ENCODE assay signal across 15 cellular contexts in the genomic region with DNA sequence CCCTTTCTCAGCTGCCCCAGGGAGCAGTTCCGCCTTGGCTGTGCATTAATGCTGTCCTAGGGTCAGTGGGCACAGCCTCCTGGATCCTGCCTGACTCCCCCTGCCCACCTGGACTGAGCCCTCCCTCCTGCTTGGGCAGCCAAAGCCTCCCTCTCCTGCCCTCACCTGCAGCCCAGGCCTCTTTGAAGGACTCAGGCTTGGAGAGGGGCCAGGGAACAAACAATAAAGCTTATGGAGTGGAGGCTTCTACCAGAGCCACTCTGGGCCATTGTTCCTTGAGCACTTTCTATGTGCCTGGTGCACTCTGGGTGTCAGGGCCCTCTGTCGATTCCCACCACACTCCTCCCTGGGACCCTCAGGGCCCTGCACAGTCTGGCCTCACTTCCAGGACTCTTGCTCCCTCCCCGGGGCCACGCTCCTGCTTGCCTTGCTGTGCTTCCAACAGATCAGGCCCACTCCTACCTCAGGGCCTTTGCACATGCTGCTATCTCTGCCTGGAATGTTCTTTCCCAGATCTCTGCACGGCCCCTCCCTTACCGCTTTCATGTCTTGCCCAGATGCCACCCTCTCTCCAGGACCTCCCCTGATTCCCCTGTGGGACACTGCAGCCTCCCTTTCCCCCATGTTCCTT.
"Had no signal": no experiment of that assay in that cellular context is flagged by ENCODE, and none has a peak within 500 bp of the region (broad histone marks: within the 10 kb centered on the region; RNA-seq: fewer than 3 reads in every experiment).

No MANE protein-coding gene starts in this region.

- H3K4me3 ChIP-seq: cardiac muscle cell, smooth muscle cell had no signal

- H3K27ac Mint-ChIP-seq: activated naive CD8-positive, alpha-beta T cell treated with anti-CD3 and anti-CD28 coated beads, Interleukin-2, amount 50 U/mL, for 24 hours; activated T-helper 17 cell treated with anti-CD3 and anti-CD28 coated beads, Interleukin-2, amount 50 U/mL, for 72 hours had no signal

- H3K4me1 Mint-ChIP-seq: activated T-helper 17 cell treated with anti-CD3 and anti-CD28 coated beads, Interleukin-2, amount 50 U/mL, for 72 hours had no signal

- H3K36me3 ChIP-seq: cardiac muscle cell had no signal

- H3K27ac ChIP-seq: cardiac muscle cell, parathyroid adenoma, VCaP had no signal

- H2AFZ ChIP-seq: parathyroid adenoma had no signal

- DNase-seq: activated CD4-positive, alpha-beta T cell treated with anti-CD3 and anti-CD28 coated beads, Interleukin-2, amount 50 U/mL, for 48 hours; activated naive CD4-positive, alpha-beta T cell treated with Interleukin-2 at 50 U/mL for 16 hours; activated naive CD8-positive, alpha-beta T cell treated with anti-CD3 and anti-CD28 coated beads, Interleukin-2, amount 50 U/mL, for 24 hours; islet precursor cell; naive B cell; stimulated activated CD4-positive, alpha-beta T cell treated with anti-CD3 and anti-CD28 coated beads, Interleukin-4, amount 100 ng/mL, for 4 hours; stimulated activated CD8-positive, alpha-beta memory T cell treated with anti-CD3 and anti-CD28 coated beads, Interleukin-4, amount 100 ng/mL, for 48 hours; stimulated activated naive CD4-positive, alpha-beta T cell treated with Interleukin-2 at 50 U/mL for 16 hours; trophoblast cell had no signal

- H3K27me3 ChIP-seq: cardiac muscle cell had no signal

- H3K9me3 Mint-ChIP-seq: activated naive CD8-positive, alpha-beta T cell treated with anti-CD3 and anti-CD28 coated beads, Interleukin-2, amount 50 U/mL, for 24 hours; activated T-helper 17 cell treated with anti-CD3 and anti-CD28 coated beads, Interleukin-2, amount 50 U/mL, for 72 hours; naive B cell had no signal

- H3K27me3 Mint-ChIP-seq: activated T-helper 17 cell treated with anti-CD3 and anti-CD28 coated beads, Interleukin-2, amount 50 U/mL, for 72 hours had no signal

- ATAC-seq: activated naive CD8-positive, alpha-beta T cell treated with anti-CD3 and anti-CD28 coated beads, Interleukin-2, amount 50 U/mL, for 24 hours; activated T-helper 17 cell treated with anti-CD3 and anti-CD28 coated beads, Interleukin-2, amount 50 U/mL, for 72 hours; left lobe of liver had no signal

- H3K9ac ChIP-seq: parathyroid adenoma had no signal

- H3K4me2 ChIP-seq: smooth muscle cell had no signal

- H3K4me3 Mint-ChIP-seq: activated naive CD8-positive, alpha-beta T cell treated with anti-CD3 and anti-CD28 coated beads, Interleukin-2, amount 50 U/mL, for 24 hours; activated T-helper 17 cell treated with anti-CD3 and anti-CD28 coated beads, Interleukin-2, amount 50 U/mL, for 72 hours had no signal
